In the genomic region with DNA sequence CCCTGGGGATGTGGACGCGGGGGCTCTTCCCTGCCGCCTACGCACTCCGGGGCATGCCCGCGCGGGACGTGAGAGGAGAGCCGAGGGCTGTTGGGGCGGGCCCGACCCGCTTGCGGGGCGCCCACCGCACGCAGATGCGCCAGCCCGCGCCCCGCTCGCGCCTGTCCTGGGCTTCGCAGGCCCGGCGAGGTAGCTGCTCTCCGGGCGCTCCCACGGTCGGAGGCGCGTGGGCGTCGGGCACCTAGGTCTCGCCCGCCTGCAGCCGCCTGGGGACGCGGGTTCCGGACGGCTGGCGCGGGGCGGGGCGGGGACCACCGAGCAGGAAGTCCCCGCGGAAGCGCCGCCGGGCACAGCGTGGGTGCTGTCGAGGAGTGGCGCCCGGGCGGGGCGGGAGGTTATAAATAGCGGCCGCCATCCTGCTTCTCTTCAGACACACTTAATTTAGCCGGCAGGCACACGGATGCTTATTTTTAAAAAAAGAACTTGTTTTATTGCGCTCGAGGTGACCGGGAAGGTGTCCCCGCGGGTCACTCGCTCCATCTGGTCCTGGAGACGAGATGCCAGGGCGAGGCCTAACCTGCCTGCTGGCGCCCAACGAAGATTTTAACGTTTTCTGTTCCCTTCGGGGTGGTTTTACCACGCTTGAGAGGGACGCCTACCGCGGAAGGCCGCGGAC, we compare ENCODE assay signal across 8 cellular contexts. TPM values are rescaled to one million over a fixed set of nuclear protein-coding genes. Genes with fewer than 3 reads are reported as not detected.
A peak's percentile ranks its signal among the peaks of the same experiment; 100 is the strongest.
DNase-seq lines count a peak whose midpoint lies in the region; ATAC-seq and TF ChIP-seq lines count a peak whose summit lies in the region.

No MANE protein-coding gene starts in this region.

- H3K36me3 ChIP-seq in MM.1S (replicated peaks; ENCODE audit: insufficient read depth, low read length) (no peaks in the 10 kb centered on the region), iPS-20b (ENCODE audit: insufficient read depth, low read depth, low read length) (no peaks in the 10 kb centered on the region)

- H3K9me2 ChIP-seq in MM.1S (replicated peaks; ENCODE audit: insufficient read depth, low read length): no peaks in the 10 kb centered on the region

- H3K9me3 Mint-ChIP-seq in activated naive CD4-positive, alpha-beta T cell treated with anti-CD3 and anti-CD28 coated beads for 36 hours: no peaks in the 10 kb centered on the region

- peak overlapping the region; percentile 70 for H3K4me3 Mint-ChIP-seq in activated naive CD4-positive, alpha-beta T cell treated with anti-CD3 and anti-CD28 coated beads for 36 hours

- H3K79me2 ChIP-seq in MM.1S (ENCODE audit: low read length): no peaks in the 10 kb centered on the region

- H3K4me1 ChIP-seq in MM.1S (ENCODE audit: low read length) (no peaks in the 10 kb centered on the region), iPS-20b (ENCODE audit: insufficient read depth, low read length) (peaks cover 7% of the 10 kb centered on the region; the same call in 1 of the 2 replicates)

- no peak for TF ChIP-seq CTCF in MM.1S (IDR thresholded peaks at IDR 0.05; ENCODE audit: low read length)

- H3K27me3 ChIP-seq in MM.1S (replicated peaks; ENCODE audit: insufficient read depth, low read length): peaks cover 13% of the 10 kb centered on the region
- H3K27me3 ChIP-seq in iPS-20b (ENCODE audit: insufficient read depth, low read length): peaks cover 71% of the 10 kb centered on the region

- CTCF ChIA-PET in activated naive CD4-positive, alpha-beta T cell treated with anti-CD3 and anti-CD28 coated beads for 36 hours (lab: Charles Lee): interaction anchor here (0.9 to 1.9 kb wide), 3 partner anchors 10 to 177 kb away, joined by 3 to 5 read pairs (median 3); no protein-coding TSS in a partner anchor

- peak; percentile 31 for DNase-seq in EL
- no peak for DNase-seq in MM.1S
- DNase-seq in activated naive CD4-positive, alpha-beta T cell treated with anti-CD3 and anti-CD28 coated beads for 36 hours: peak; percentile 52
- peak; percentile 32 to 49 for DNase-seq in stimulated activated CD8-positive, alpha-beta memory T cell treated with anti-CD3 and anti-CD28 coated beads, Interleukin-15, amount 100 ng/mL, for 4 hours (ENCODE audit: low read depth in 2 of 2)
- DNase-seq in 8988T: no peak

- H3K9ac ChIP-seq in MM.1S (ENCODE audit: low read length): no peak overlapping the region
- H3K9ac ChIP-seq in iPS-20b (ENCODE audit: low read depth, low read length): no peak overlapping the region

- no peak overlapping the region for H3K27ac ChIP-seq in MM.1S (ENCODE audit: low read length)
- no peak overlapping the region for H3K27ac ChIP-seq in iPS-20b (ENCODE audit: low read length)

- peaks cover 8% of the 10 kb centered on the region for H3K4me1 Mint-ChIP-seq in activated naive CD4-positive, alpha-beta T cell treated with anti-CD3 and anti-CD28 coated beads for 36 hours (ENCODE audit: low read depth)

- H3K27ac Mint-ChIP-seq in activated naive CD4-positive, alpha-beta T cell treated with anti-CD3 and anti-CD28 coated beads for 36 hours: no peak overlapping the region

- H3K4me2 ChIP-seq in MM.1S (ENCODE audit: low read depth, low read length): peak overlapping the region; percentile 54; the same call in 1 of the 2 replicates

- ATAC-seq in GM21717 (IDR thresholded peaks at IDR 0.05; ENCODE audit: unreplicated experiment) (peak; percentile 35), HG03135 (IDR thresholded peaks at IDR 0.05; ENCODE audit: unreplicated experiment) (no peak)

- H4K20me1 ChIP-seq in MM.1S (ENCODE audit: insufficient read depth, low read length): no peaks in the 10 kb centered on the region

- H3K36me3 Mint-ChIP-seq in activated naive CD4-positive, alpha-beta T cell treated with anti-CD3 and anti-CD28 coated beads for 36 hours (ENCODE audit: low read depth): no peaks in the 10 kb centered on the region

- peak overlapping the region; percentile 50; the same call in 1 of the 2 replicates for H3K4me3 ChIP-seq in MM.1S (ENCODE audit: low read length)
- H3K4me3 ChIP-seq in iPS-20b (ENCODE audit: low read length): peak overlapping the region; percentile 65; the same call in 1 of the 2 replicates

- H3F3A ChIP-seq in MM.1S (ENCODE audit: insufficient read depth, low read length): no peaks in the 10 kb centered on the region

- H3K9me3 ChIP-seq in MM.1S (replicated peaks; ENCODE audit: insufficient read depth, low read length): no peaks in the 10 kb centered on the region
- H3K9me3 ChIP-seq in iPS-20b (ENCODE audit: insufficient read depth, low read depth, low read length): no peaks in the 10 kb centered on the region

- intact Hi-C loops in activated naive CD4-positive, alpha-beta T cell treated with anti-CD3 and anti-CD28 coated beads for 36 hours (cut with micrococcal nuclease): loop anchor here (2.0 to 10.0 kb wide), 3 partner anchors 379 to 1009 kb away; a partner anchor contains a TSS

- peaks cover 51% of the 10 kb centered on the region for H3K27me3 Mint-ChIP-seq in activated naive CD4-positive, alpha-beta T cell treated with anti-CD3 and anti-CD28 coated beads for 36 hours (ENCODE audit: low read depth)

- peak overlapping the region; percentile 31; the same call in 1 of the 2 replicates for H2AFZ ChIP-seq in MM.1S (ENCODE audit: low read length)

RNA-seq across cellular contexts. Expression of a gene that starts 0.6 kb away (rescaled TPM):
- total RNA-seq in activated naive CD4-positive, alpha-beta T cell treated with anti-CD3 and anti-CD28 coated beads for 36 hours: under 1 TPM; 0.05 to 0.10 TPM

RNA-seq across cellular contexts. Expression of a gene that starts 31.3 kb away (rescaled TPM):
- under 1 TPM; 0.72 to 0.89 TPM for total RNA-seq in activated naive CD4-positive, alpha-beta T cell treated with anti-CD3 and anti-CD28 coated beads for 36 hours

Comparison
In these comparisons a context has a peak if more than half of its experiments do, and no peak if none do; other contexts are left out.
1. DNase-seq: peak in EL (single experiment), activated naive CD4-positive, alpha-beta T cell treated with anti-CD3 and anti-CD28 coated beads for 36 hours (single experiment) and stimulated activated CD8-positive, alpha-beta memory T cell treated with anti-CD3 and anti-CD28 coated beads, Interleukin-15, amount 100 ng/mL, for 4 hours (2 of 2); none in MM.1S (single experiment) and 8988T (single experiment).